ENCODE assay signal across 2 cellular contexts in the genomic region with DNA sequence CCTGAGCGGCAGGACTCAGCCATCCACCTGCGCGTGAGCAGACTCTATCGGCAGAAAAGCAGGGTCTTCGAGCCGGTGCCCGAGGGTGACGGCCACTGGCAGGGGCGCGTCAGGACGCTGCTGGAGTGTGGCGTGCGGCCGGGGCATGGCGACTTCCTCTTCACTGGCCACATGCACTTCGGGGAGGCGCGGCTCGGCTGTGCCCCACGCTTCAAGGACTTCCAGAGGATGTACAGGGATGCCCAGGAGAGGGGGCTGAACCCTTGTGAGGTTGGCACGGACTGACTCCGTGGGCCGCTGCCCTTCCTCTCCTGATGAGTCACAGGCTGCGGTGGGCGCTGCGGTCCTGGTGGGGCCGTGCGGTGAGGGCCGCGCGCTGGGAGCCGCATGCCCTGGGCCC.
TF ChIP-seq lines count a peak whose summit lies in the region.

No MANE protein-coding gene starts in this region.

TF ChIP-seq in IMR-90, 13 proteins besides CTCF, POLR2A, EP300 and RAD21:
- TF ChIP-seq RFX5 (IDR thresholded peaks at IDR 0.05; ENCODE audit: low read depth, low read length) = no peak
- no peak for TF ChIP-seq RCOR1 (IDR thresholded peaks at IDR 0.05; ENCODE audit: insufficient replicate concordance, low read length)
- TF ChIP-seq, protein P1, sequence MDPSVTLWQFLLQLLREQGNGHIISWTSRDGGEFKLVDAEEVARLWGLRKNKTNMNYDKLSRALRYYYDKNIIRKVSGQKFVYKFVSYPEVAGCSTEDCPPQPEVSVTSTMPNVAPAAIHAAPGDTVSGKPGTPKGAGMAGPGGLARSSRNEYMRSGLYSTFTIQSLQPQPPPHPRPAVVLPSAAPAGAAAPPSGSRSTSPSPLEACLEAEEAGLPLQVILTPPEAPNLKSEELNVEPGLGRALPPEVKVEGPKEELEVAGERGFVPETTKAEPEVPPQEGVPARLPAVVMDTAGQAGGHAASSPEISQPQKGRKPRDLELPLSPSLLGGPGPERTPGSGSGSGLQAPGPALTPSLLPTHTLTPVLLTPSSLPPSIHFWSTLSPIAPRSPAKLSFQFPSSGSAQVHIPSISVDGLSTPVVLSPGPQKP (IDR thresholded peaks at IDR 0.05; ENCODE audit: borderline replicate concordance, low read depth, low read length) = no peak
- TF ChIP-seq MAFK (IDR thresholded peaks at IDR 0.05; ENCODE audit: low read depth, low read length) = no peak
- TF ChIP-seq, protein P2, sequence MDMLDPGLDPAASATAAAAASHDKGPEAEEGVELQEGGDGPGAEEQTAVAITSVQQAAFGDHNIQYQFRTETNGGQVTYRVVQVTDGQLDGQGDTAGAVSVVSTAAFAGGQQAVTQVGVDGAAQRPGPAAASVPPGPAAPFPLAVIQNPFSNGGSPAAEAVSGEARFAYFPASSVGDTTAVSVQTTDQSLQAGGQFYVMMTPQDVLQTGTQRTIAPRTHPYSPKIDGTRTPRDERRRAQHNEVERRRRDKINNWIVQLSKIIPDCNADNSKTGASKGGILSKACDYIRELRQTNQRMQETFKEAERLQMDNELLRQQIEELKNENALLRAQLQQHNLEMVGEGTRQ (IDR thresholded peaks at IDR 0.05; ENCODE audit: low read depth, low read length) = no peak
- no peak for TF ChIP-seq CEBPB (IDR thresholded peaks at IDR 0.05; ENCODE audit: low read depth, low read length)
- TF ChIP-seq CHD1 (IDR thresholded peaks at IDR 0.05; ENCODE audit: low read depth, low read length) = no peak
- TF ChIP-seq MAZ (IDR thresholded peaks at IDR 0.05; ENCODE audit: borderline replicate concordance, low read depth, low read length) = no peak
- no peak for TF ChIP-seq FOS (IDR thresholded peaks at IDR 0.05; ENCODE audit: low read depth, low read length)
- TF ChIP-seq SMC3 (IDR thresholded peaks at IDR 0.05; ENCODE audit: low read depth, low read length) = no peak
- TF ChIP-seq MXI1 (IDR thresholded peaks at IDR 0.05; ENCODE audit: borderline replicate concordance, low read depth, low read length) = no peak
- no peak for TF ChIP-seq NFE2L2 (IDR thresholded peaks at IDR 0.05; ENCODE audit: low read depth, low read length)

TF ChIP-seq in K562, 482 proteins besides CTCF, POLR2A, EP300 and RAD21:
- TF ChIP-seq NCOA6 (IDR thresholded peaks at IDR 0.05) = no peak
- no peak for TF ChIP-seq DPF2 (IDR thresholded peaks at IDR 0.05)
